ENCODE assay signal across 11 cellular contexts in genomic region chr11:76803811-76804600, GRCh38. TPM values are rescaled to one million over a fixed set of nuclear protein-coding genes. Genes with fewer than 3 reads are reported as not detected.
DNase-seq lines count a peak whose midpoint lies in the region; ATAC-seq lines count a peak whose summit lies in the region.
"Had no signal": no experiment of that assay in that cellular context is flagged by ENCODE, and none has a peak within 500 bp of the region (broad histone marks: within the 10 kb centered on the region; RNA-seq: fewer than 3 reads in every experiment).

No MANE protein-coding gene starts in this region.

- peaks cover 9% of the 10 kb centered on the region for H3K4me1 ChIP-seq in mesenchymal stem cell (ENCODE audit: control insufficient read depth, insufficient read depth, low read depth, low read length)

- H3K79me1 ChIP-seq in mesenchymal stem cell (replicated peaks; ENCODE audit: low read length, poor library complexity, severe bottlenecking), result peaks cover 12% of the 10 kb centered on the region

- H4K91ac ChIP-seq in mesenchymal stem cell (ENCODE audit: low read length), result peak overlapping the region; percentile 67

- no peak overlapping the region for H3K4me2 ChIP-seq in mesenchymal stem cell (ENCODE audit: low read length, poor library complexity, severe bottlenecking)

- no peak overlapping the region for H2BK5ac ChIP-seq in mesenchymal stem cell (ENCODE audit: low read depth, low read length, poor library complexity, severe bottlenecking)

- peak overlapping the region; percentile 73 to 88 for H2BK12ac ChIP-seq in mesenchymal stem cell (ENCODE audit: low read length in 2 of 2)

- no peak overlapping the region for H3K23ac ChIP-seq in mesenchymal stem cell (ENCODE audit: low read length in 2 of 2)

- peak overlapping the region; percentile 61 for H4K8ac ChIP-seq in mesenchymal stem cell (ENCODE audit: low read length)

- H3K4me1 Mint-ChIP-seq in activated T-cell treated with anti-CD3 and anti-CD28 coated beads, Interleukin-2, amount 50 U/mL, for 4 hours (ENCODE audit: low read depth), result peaks cover 25% of the 10 kb centered on the region

- peak overlapping the region in 1 of 2 experiments; percentile 25 for H3K4me3 ChIP-seq in mesenchymal stem cell (ENCODE audit: insufficient read depth in 1 of 2, low read depth in 1 of 2, low read length in 2 of 2)
- H3K4me3 ChIP-seq: hepatocyte had no signal

- peak overlapping the region; percentile 56 for H3K9ac ChIP-seq in mesenchymal stem cell (ENCODE audit: low read length)

- no peak overlapping the region for H3K4me3 Mint-ChIP-seq in activated T-cell treated with anti-CD3 and anti-CD28 coated beads, Interleukin-2, amount 50 U/mL, for 4 hours
- H3K4me3 Mint-ChIP-seq: nephron progenitor cell had no signal

- DNase-seq in RPMI7951 (ENCODE audit: low read depth), result peak; percentile 68
- DNase-seq in activated T-cell treated with anti-CD3 and anti-CD28 coated beads, Interleukin-2, amount 50 U/mL, for 4 hours, result peak; percentile 47
- DNase-seq in mesenchymal stem cell, result peak; percentile 63
- DNase-seq in stimulated activated CD8-positive, alpha-beta memory T cell treated with anti-CD3 and anti-CD28 coated beads, Interleukin-7, amount 100 ng/mL, for 48 hours (ENCODE audit: extremely low read depth in 1 of 2, low read depth in 1 of 2), result peak; percentile 53 to 83
- no peak for DNase-seq in SKM-1 (lab: John Stamatoyannopoulos, UW; ENCODE audit: unreplicated experiment)
- DNase-seq in NAMALWA (ENCODE audit: low spot score), result no peak
- no peak for DNase-seq in putamen (ENCODE audit: low spot score)
- DNase-seq: nephron progenitor cell had no signal

- H3K36me3 ChIP-seq in mesenchymal stem cell (ENCODE audit: control insufficient read depth in 1 of 2, insufficient read depth in 2 of 2, low read depth in 1 of 2, low read length in 2 of 2), result peaks cover 0 to 3% of the 10 kb centered on the region in 2 experiments

- WGBS in mesenchymal stem cell, result 98% methylated on average over 6 of the region's 10 CpGs

- H2BK15ac ChIP-seq in mesenchymal stem cell (ENCODE audit: low read depth, poor library complexity, severe bottlenecking), result peak overlapping the region; percentile 27

- peaks cover 31% of the 10 kb centered on the region for H3K27me3 Mint-ChIP-seq in activated T-cell treated with anti-CD3 and anti-CD28 coated beads, Interleukin-2, amount 50 U/mL, for 4 hours (ENCODE audit: low read depth)

- peak overlapping the region; percentile 65 to 74 for H3K18ac ChIP-seq in mesenchymal stem cell (ENCODE audit: low read depth in 1 of 2, low read length in 2 of 2)

- H3K14ac ChIP-seq in mesenchymal stem cell (ENCODE audit: low read length in 2 of 2), result no peak overlapping the region

- no peak overlapping the region for H3K27ac ChIP-seq in mesenchymal stem cell (ENCODE audit: low read length, poor library complexity, severe bottlenecking)
- H3K27ac ChIP-seq: hepatocyte had no signal

- H2BK120ac ChIP-seq in mesenchymal stem cell (ENCODE audit: low read depth, low read length), result peak overlapping the region; percentile 78

- no peaks in the 10 kb centered on the region for H3K36me3 Mint-ChIP-seq in activated T-cell treated with anti-CD3 and anti-CD28 coated beads, Interleukin-2, amount 50 U/mL, for 4 hours (ENCODE audit: insufficient read depth)

- H3K4ac ChIP-seq in mesenchymal stem cell (ENCODE audit: low read depth in 1 of 2, low read length in 2 of 2), result peak overlapping the region in 1 of 2 experiments; percentile 80

- no peaks in the 10 kb centered on the region for H3K9me3 Mint-ChIP-seq in activated T-cell treated with anti-CD3 and anti-CD28 coated beads, Interleukin-2, amount 50 U/mL, for 4 hours
- H3K9me3 Mint-ChIP-seq: nephron progenitor cell had no signal

- peak; percentile 83 to 84 for ATAC-seq in activated T-cell treated with anti-CD3 and anti-CD28 coated beads, Interleukin-2, amount 50 U/mL, for 4 hours
- no peak for ATAC-seq in HG03097 (IDR thresholded peaks at IDR 0.05; ENCODE audit: low FRiP score, unreplicated experiment)
- ATAC-seq: HCT116 had no signal

- no peak overlapping the region for H2AK5ac ChIP-seq in mesenchymal stem cell (ENCODE audit: low read length, severe bottlenecking)

- no peaks in the 10 kb centered on the region for H3K9me3 ChIP-seq in mesenchymal stem cell (ENCODE audit: control insufficient read depth, low read length)

- H3K27me3 ChIP-seq in mesenchymal stem cell (ENCODE audit: control insufficient read depth in 1 of 2, insufficient read depth in 1 of 2, low read length in 2 of 2), result no peaks in the 10 kb centered on the region
- H3K27me3 ChIP-seq: hepatocyte had no signal

- no peak overlapping the region for H2AFZ ChIP-seq in mesenchymal stem cell (ENCODE audit: low read depth, low read length)
- H2AFZ ChIP-seq: hepatocyte had no signal

RNA-seq across cellular contexts. Expression of gene TSKU, which starts 20.9 kb away (rescaled TPM):
- 45.2 and 52.2 TPM in 2 replicates for total RNA-seq in RPMI7951 (2014; rRNA removed; shearing (Covaris generic))
- under 1 TPM; 0.16 to 0.38 (median 0.30) TPM for total RNA-seq in activated T-cell treated with anti-CD3 and anti-CD28 coated beads, Interleukin-2, amount 50 U/mL, for 4 hours
- polyA plus RNA-seq in mesenchymal stem cell (2013, experiment 1 of 2), result 47.5 TPM
- 48.4 TPM for polyA plus RNA-seq in mesenchymal stem cell (2013, experiment 2 of 2)

RNA-seq across cellular contexts. Expression of gene ACER3, which starts 56.7 kb away (rescaled TPM):
- total RNA-seq in RPMI7951 (2014; rRNA removed; shearing (Covaris generic)), result 41.9 and 47.2 TPM in 2 replicates
- total RNA-seq in activated T-cell treated with anti-CD3 and anti-CD28 coated beads, Interleukin-2, amount 50 U/mL, for 4 hours, result 10 to 100 TPM in 2 of 3 donors, 1 to 10 TPM in 1; 7.8 to 10.3 (median 10.2) TPM
- 9.7 TPM for polyA plus RNA-seq in mesenchymal stem cell (2013, experiment 1 of 2)
- 11.0 TPM for polyA plus RNA-seq in mesenchymal stem cell (2013, experiment 2 of 2)

Comparison
In these comparisons a context has a peak if more than half of its experiments do, and no peak if none do; other contexts are left out.
1. DNase-seq: peak in RPMI7951 (single experiment), activated T-cell treated with anti-CD3 and anti-CD28 coated beads, Interleukin-2, amount 50 U/mL, for 4 hours (single experiment), mesenchymal stem cell (single experiment) and stimulated activated CD8-positive, alpha-beta memory T cell treated with anti-CD3 and anti-CD28 coated beads, Interleukin-7, amount 100 ng/mL, for 48 hours (2 of 2); none in SKM-1 (single experiment), NAMALWA (single experiment) and putamen (single experiment).
2. RNA of gene TSKU, which starts 20.9 kb away (total RNA-seq): 45.2 to 52.2 TPM in RPMI7951; 0.16 to 0.38 TPM in activated T-cell treated with anti-CD3 and anti-CD28 coated beads, Interleukin-2, amount 50 U/mL, for 4 hours; every median in the first group is over 10 times any median in the second.